Comparison of ENCODE assay signal across 21 cellular contexts in genomic region chr17:75511270-75511609, GRCh38. TPM values are rescaled to one million over a fixed set of nuclear protein-coding genes. Genes with fewer than 3 reads are reported as not detected.
DNase-seq lines count a peak whose midpoint lies in the region; ATAC-seq and TF ChIP-seq lines count a peak whose summit lies in the region.
"Had no signal": no experiment of that assay in that cellular context is flagged by ENCODE, and none has a peak within 500 bp of the region (broad histone marks: within the 10 kb centered on the region; RNA-seq: fewer than 3 reads in every experiment).

No MANE protein-coding gene starts in this region.

- H3K4me3 Mint-ChIP-seq in activated CD4-positive, alpha-beta T cell treated with anti-CD3 and anti-CD28 coated beads, Interleukin-2, amount 10 ng/mL, durations not matched to agents 7 days and 5 days = no peak overlapping the region
- H3K4me3 Mint-ChIP-seq: activated naive CD8-positive, alpha-beta T cell treated with anti-CD3 and anti-CD28 coated beads, Interleukin-2, amount 10 ng/mL, durations not matched to agents 7 days and 5 days; H9 had no signal

- H3K9ac ChIP-seq in mammary epithelial cell (ENCODE audit: insufficient read depth, low read length) (no peak overlapping the region), rectal smooth muscle tissue (ENCODE audit: low read length) (no peak overlapping the region)

- H3K27ac ChIP-seq in breast epithelium (peak overlapping the region in 1 of 2 donors; percentile 95), mammary epithelial cell (ENCODE audit: insufficient read depth, low read depth, low read length) (no peak overlapping the region), gastroesophageal sphincter (peak overlapping the region in 3 of 4 donors; percentile 90 to 98 (median 90)), rectal smooth muscle tissue (ENCODE audit: low read depth, low read length) (peak overlapping the region; percentile 21), upper lobe of left lung (peak overlapping the region; percentile 89 to 92 (median 91))
- H3K27ac ChIP-seq: HL-60, SJCRH30 had no signal

- no peaks in the 10 kb centered on the region for H3K36me3 Mint-ChIP-seq in activated CD4-positive, alpha-beta T cell treated with anti-CD3 and anti-CD28 coated beads, Interleukin-2, amount 10 ng/mL, durations not matched to agents 7 days and 5 days (ENCODE audit: low read depth)
- H3K36me3 Mint-ChIP-seq: activated naive CD8-positive, alpha-beta T cell treated with anti-CD3 and anti-CD28 coated beads, Interleukin-2, amount 10 ng/mL, durations not matched to agents 7 days and 5 days had no signal

- H3K4me2 ChIP-seq in mammary epithelial cell (ENCODE audit: insufficient read depth, low read depth, low read length) = no peak overlapping the region

- in situ Hi-C loops in mammary epithelial cell (cut with MboI; ENCODE audit: low sequenced_read_pairs in 2 of 2) = loop anchor here in 1 of 2 donors (10.0 kb wide), 1 partner anchor 86 kb away; no protein-coding TSS in a partner anchor

- TF ChIP-seq CTCF in breast epithelium (IDR thresholded peaks at IDR 0.05) (no peak), mammary epithelial cell (conservative IDR thresholded peaks at IDR 0.05 in 1 of 2, IDR thresholded peaks at IDR 0.05 in 1 of 2; ENCODE audit: extremely low read depth in 1 of 2, insufficient read depth in 1 of 2, low read depth in 1 of 2, low read length in 2 of 2) (no peak), gastroesophageal sphincter (IDR thresholded peaks at IDR 0.05) (no peak), upper lobe of left lung (IDR thresholded peaks at IDR 0.05) (no peak)

- no peaks in the 10 kb centered on the region for H3K4me1 Mint-ChIP-seq in activated CD4-positive, alpha-beta T cell treated with anti-CD3 and anti-CD28 coated beads, Interleukin-2, amount 10 ng/mL, durations not matched to agents 7 days and 5 days
- H3K4me1 Mint-ChIP-seq: activated naive CD8-positive, alpha-beta T cell treated with anti-CD3 and anti-CD28 coated beads, Interleukin-2, amount 10 ng/mL, durations not matched to agents 7 days and 5 days had no signal

- POLR2A ChIA-PET in activated CD4-positive, alpha-beta T cell treated with anti-CD3 and anti-CD28 coated beads, Interleukin-2, amount 10 ng/mL, durations not matched to agents 7 days and 5 days (lab: Charles Lee) = no interaction called here

- TF ChIP-seq EP300 in gastroesophageal sphincter (IDR thresholded peaks at IDR 0.05) (no peak), upper lobe of left lung (IDR thresholded peaks at IDR 0.05) (no peak)

- BruUV-seq in mammary epithelial cell (replicated peaks; lab: Mats Ljungman, UMichigan) = no TSS peak

- H2AFZ ChIP-seq in mammary epithelial cell (ENCODE audit: low read depth, low read length) = no peak overlapping the region

- H3K36me3 ChIP-seq in breast epithelium (no peaks in the 10 kb centered on the region), mammary epithelial cell (ENCODE audit: insufficient read depth, low read length) (no peaks in the 10 kb centered on the region), gastroesophageal sphincter (peaks cover 0 to 32% of the 10 kb centered on the region in 2 donors), rectal smooth muscle tissue (ENCODE audit: control insufficient read depth, insufficient read depth, low read length) (peaks cover 10% of the 10 kb centered on the region), upper lobe of left lung (peaks cover 0 to 49% (median 17%) of the 10 kb centered on the region in 4 donors)

- H3K9me3 ChIP-seq in breast epithelium (no peaks in the 10 kb centered on the region), mammary epithelial cell (replicated peaks; ENCODE audit: insufficient read depth, low read length) (no peaks in the 10 kb centered on the region), gastroesophageal sphincter (no peaks in the 10 kb centered on the region), upper lobe of left lung (no peaks in the 10 kb centered on the region)
- H3K9me3 ChIP-seq: SJCRH30 had no signal

- H3K27ac Mint-ChIP-seq in activated CD4-positive, alpha-beta T cell treated with anti-CD3 and anti-CD28 coated beads, Interleukin-2, amount 10 ng/mL, durations not matched to agents 7 days and 5 days = no peak overlapping the region
- H3K27ac Mint-ChIP-seq: activated naive CD8-positive, alpha-beta T cell treated with anti-CD3 and anti-CD28 coated beads, Interleukin-2, amount 10 ng/mL, durations not matched to agents 7 days and 5 days had no signal

- no peaks in the 10 kb centered on the region for H3K9me3 Mint-ChIP-seq in activated CD4-positive, alpha-beta T cell treated with anti-CD3 and anti-CD28 coated beads, Interleukin-2, amount 10 ng/mL, durations not matched to agents 7 days and 5 days
- H3K9me3 Mint-ChIP-seq: activated naive CD8-positive, alpha-beta T cell treated with anti-CD3 and anti-CD28 coated beads, Interleukin-2, amount 10 ng/mL, durations not matched to agents 7 days and 5 days; H9 had no signal

- H3K4me1 ChIP-seq in breast epithelium (peaks cover 4 to 23% of the 10 kb centered on the region in 2 donors), mammary epithelial cell (ENCODE audit: insufficient read depth, low read length) (peaks cover 14% of the 10 kb centered on the region), gastroesophageal sphincter (peaks cover 0 to 87% (median 33%) of the 10 kb centered on the region in 3 donors), rectal smooth muscle tissue (ENCODE audit: control insufficient read depth, insufficient read depth, low read length) (peaks cover 19% of the 10 kb centered on the region), upper lobe of left lung (peaks cover 29 to 79% (median 54%) of the 10 kb centered on the region in 4 donors)

- H3K4me3 ChIP-seq in breast epithelium = peak overlapping the region in 2 of 3 donors; percentile 91 to 94
- H3K4me3 ChIP-seq in mammary epithelial cell (replicated peaks in 1 of 3; ENCODE audit: insufficient read depth in 1 of 3, low read depth in 2 of 3, low read length in 3 of 3) = no peak overlapping the region
- peak overlapping the region in 1 of 2 donors; percentile 96 for H3K4me3 ChIP-seq in gastroesophageal sphincter
- H3K4me3 ChIP-seq in rectal smooth muscle tissue (ENCODE audit: low read length) = no peak overlapping the region
- peak overlapping the region in 3 of 4 donors; percentile 90 to 100 (median 92) for H3K4me3 ChIP-seq in upper lobe of left lung
- H3K4me3 ChIP-seq: SJCRH30 had no signal

- WGBS in mammary epithelial cell (ENCODE audit: low coverage, missing lambda C conversion rate) = 93% methylated on average over 4 of the region's 4 CpGs
- 78 to 90% methylated on average over 2 to 4 of the region's 4 CpGs for WGBS in gastroesophageal sphincter (ENCODE audit: low coverage in 1 of 2), 2 donors
- 66 to 67% methylated on average over 4 of the region's 4 CpGs for WGBS in upper lobe of left lung, 2 donors

- peaks cover 29% of the 10 kb centered on the region for H3K79me2 ChIP-seq in mammary epithelial cell (ENCODE audit: insufficient read depth, low read length)

- intact Hi-C loops in breast epithelium (cut with DNase I; ENCODE audit: low total_unique reads) = no loop called here
- intact Hi-C loops in mammary epithelial cell (cut with micrococcal nuclease) = no loop called here

- CTCF ChIA-PET in mammary epithelial cell (lab: Charles Lee; ENCODE audit: low non-redundant PET) = no interaction called here
- CTCF ChIA-PET in activated CD4-positive, alpha-beta T cell treated with anti-CD3 and anti-CD28 coated beads, Interleukin-2, amount 10 ng/mL, durations not matched to agents 7 days and 5 days (lab: Charles Lee) = interaction anchor here (1.5 to 2.3 kb wide), 2 partner anchors 13 to 57 kb away, joined by 4 to 5 read pairs; no protein-coding TSS in a partner anchor

- H4K20me1 ChIP-seq in mammary epithelial cell (ENCODE audit: insufficient read depth, low read length) = no peaks in the 10 kb centered on the region

- DNase-seq in breast epithelium (ENCODE audit: low spot score in 2 of 2) = no peak
- DNase-seq in mammary epithelial cell = no peak
- DNase-seq in upper lobe of left lung = no peak
- DNase-seq in NCI-H524 treated with DMSO at 0.1 percent for 48 hours (lab: John Stamatoyannopoulos, UW) = no peak
- no peak for DNase-seq in activated CD4-positive, alpha-beta T cell treated with anti-CD3 and anti-CD28 coated beads, Interleukin-2, amount 10 ng/mL, durations not matched to agents 7 days and 5 days
- DNase-seq: activated CD4-positive, CD25-positive, alpha-beta regulatory T cell; activated CD8-positive, alpha-beta memory T cell treated with anti-CD3 and anti-CD28 coated beads for 24 hours; activated naive CD8-positive, alpha-beta T cell treated with anti-CD3 and anti-CD28 coated beads, Interleukin-2, amount 10 ng/mL, durations not matched to agents 7 days and 5 days; H9; KG1; midbrain; NCI-H1048; NCI-H526; retina; stimulated activated naive CD8-positive, alpha-beta T cell treated with anti-CD3 and anti-CD28 coated beads, Interleukin-15, Interleukin-2, amounts not matched to agents 100 U/mL and 50 U/mL, for 24 hours had no signal

- H3K27me3 ChIP-seq in breast epithelium (no peaks in the 10 kb centered on the region), mammary epithelial cell (ENCODE audit: insufficient read depth, low read length) (no peaks in the 10 kb centered on the region), gastroesophageal sphincter (no peaks in the 10 kb centered on the region), rectal smooth muscle tissue (ENCODE audit: control insufficient read depth, insufficient read depth, low read length) (no peaks in the 10 kb centered on the region), upper lobe of left lung (peaks cover 0 to 5% (median 0%) of the 10 kb centered on the region in 4 donors)
- H3K27me3 ChIP-seq: SJCRH30 had no signal

- no peak for ATAC-seq in gastroesophageal sphincter
- ATAC-seq in upper lobe of left lung (ENCODE audit: low FRiP score in 2 of 2) = no peak
- ATAC-seq in HG03469 (IDR thresholded peaks at IDR 0.05; ENCODE audit: unreplicated experiment) = no peak
- ATAC-seq: esophagus mucosa; stimulated activated naive CD8-positive, alpha-beta T cell treated with anti-CD3 and anti-CD28 coated beads, Interleukin-15, Interleukin-2, amounts not matched to agents 100 U/mL and 50 U/mL, for 24 hours had no signal

- dilution Hi-C loops in mammary epithelial cell (cut with HindIII; ENCODE audit: low sequenced_read_pairs) = loop anchor here (5.0 kb wide), 1 partner anchor 104 kb away; the partner anchor contains the start of gene GRB2

- TF ChIP-seq POLR2A in breast epithelium (IDR thresholded peaks at IDR 0.05) (no peak), gastroesophageal sphincter (IDR thresholded peaks at IDR 0.05) (no peak), upper lobe of left lung (IDR thresholded peaks at IDR 0.05) (no peak)

- peaks cover 4% of the 10 kb centered on the region for H3K27me3 Mint-ChIP-seq in activated CD4-positive, alpha-beta T cell treated with anti-CD3 and anti-CD28 coated beads, Interleukin-2, amount 10 ng/mL, durations not matched to agents 7 days and 5 days

RNA-seq across cellular contexts. Expression of gene CASKIN2, which starts 4.1 kb away (rescaled TPM):
- total RNA-seq in breast epithelium (10 to 100 TPM in 2 of 3 donors, 1 to 10 TPM in 1; 10.0 to 23.3 (median 14.6) TPM), mammary epithelial cell (10 to 100 TPM; 10.5 to 22.1 TPM), gastroesophageal sphincter (10 to 100 TPM; 13.7 to 46.0 (median 15.6) TPM), upper lobe of left lung (100 to 1,000 TPM in 1 of 6 donors, 10 to 100 TPM in 5; 24.1 to 113 (median 48.5) TPM)
- 6.6 TPM for polyA plus RNA-seq in mammary epithelial cell
- 7.0 TPM for polyA minus RNA-seq in mammary epithelial cell
- 1 to 10 TPM in 1 of 2 experiments, under 1 TPM in 1; 0.47 to 1.1 TPM for total RNA-seq in activated CD4-positive, alpha-beta T cell treated with anti-CD3 and anti-CD28 coated beads, Interleukin-2, amount 10 ng/mL, durations not matched to agents 7 days and 5 days

RNA-seq across cellular contexts. Expression of gene TSEN54, which starts 5.1 kb away (rescaled TPM):
- total RNA-seq in breast epithelium (10 to 100 TPM; 18.4 to 34.7 (median 31.2) TPM), mammary epithelial cell (10 to 100 TPM; 10.2 to 19.6 TPM), gastroesophageal sphincter (10 to 100 TPM; 15.8 to 26.5 (median 17.1) TPM), upper lobe of left lung (100 to 1,000 TPM in 2 of 6 donors, 10 to 100 TPM in 4; 19.5 to 125 (median 31.3) TPM)
- polyA plus RNA-seq in mammary epithelial cell = 24.1 TPM
- 12.5 TPM for polyA minus RNA-seq in mammary epithelial cell
- total RNA-seq in activated CD4-positive, alpha-beta T cell treated with anti-CD3 and anti-CD28 coated beads, Interleukin-2, amount 10 ng/mL, durations not matched to agents 7 days and 5 days = 10 to 100 TPM; 48.8 to 59.2 TPM

RNA-seq across cellular contexts. Expression of gene LLGL2, which starts 14.3 kb away (rescaled TPM):
- total RNA-seq in breast epithelium (10 to 100 TPM in 2 of 3 donors, 1 to 10 TPM in 1; 4.6 to 60.2 (median 52.4) TPM), mammary epithelial cell (10 to 100 TPM; 22.3 to 25.7 TPM), gastroesophageal sphincter (1 to 10 TPM; 2.3 to 7.9 (median 5.8) TPM), upper lobe of left lung (100 to 1,000 TPM; 113 to 256 (median 175) TPM)
- 15.4 TPM for polyA plus RNA-seq in mammary epithelial cell
- polyA minus RNA-seq in mammary epithelial cell = 11.0 TPM
- 10 to 100 TPM; 17.8 to 24.2 TPM for total RNA-seq in activated CD4-positive, alpha-beta T cell treated with anti-CD3 and anti-CD28 coated beads, Interleukin-2, amount 10 ng/mL, durations not matched to agents 7 days and 5 days
- total RNA-seq: SJCRH30 had no signal

RNA-seq across cellular contexts. Expression of gene TMEM94, which starts 54.8 kb away (rescaled TPM):
- 10 to 100 TPM; 45.1 to 62.5 (median 51.1) TPM for total RNA-seq in breast epithelium
- total RNA-seq in mammary epithelial cell = 10 to 100 TPM; 23.0 to 42.3 TPM
- polyA plus RNA-seq in mammary epithelial cell = 30.7 TPM
- polyA minus RNA-seq in mammary epithelial cell = 161 TPM
- 10 to 100 TPM; 31.0 to 50.3 (median 42.8) TPM for total RNA-seq in gastroesophageal sphincter
- 100 to 1,000 TPM in 2 of 6 donors, 10 to 100 TPM in 4; 62.3 to 320 (median 90.5) TPM for total RNA-seq in upper lobe of left lung
- 10 to 100 TPM; 80.3 to 82.1 TPM for total RNA-seq in activated CD4-positive, alpha-beta T cell treated with anti-CD3 and anti-CD28 coated beads, Interleukin-2, amount 10 ng/mL, durations not matched to agents 7 days and 5 days

Comparison
In these comparisons a context has a peak if more than half of its experiments do, and no peak if none do; other contexts are left out.
1. H3K4me3 ChIP-seq: peak in breast epithelium (2 of 3) and upper lobe of left lung (3 of 4); none in mammary epithelial cell (0 of 3) and rectal smooth muscle tissue (single experiment).
2. RNA of gene CASKIN2, which starts 4.1 kb away (total RNA-seq): 24.1 to 113 TPM in upper lobe of left lung, 10.5 to 22.1 TPM in mammary epithelial cell, 13.7 to 46.0 TPM in gastroesophageal sphincter and 10.0 to 23.3 TPM in breast epithelium; 0.47 to 1.1 TPM in activated CD4-positive, alpha-beta T cell treated with anti-CD3 and anti-CD28 coated beads, Interleukin-2, amount 10 ng/mL, durations not matched to agents 7 days and 5 days; every median in the first group is over 4 times any median in the second.